ENCODE assay signal across 1 cellular context in the genomic region with DNA sequence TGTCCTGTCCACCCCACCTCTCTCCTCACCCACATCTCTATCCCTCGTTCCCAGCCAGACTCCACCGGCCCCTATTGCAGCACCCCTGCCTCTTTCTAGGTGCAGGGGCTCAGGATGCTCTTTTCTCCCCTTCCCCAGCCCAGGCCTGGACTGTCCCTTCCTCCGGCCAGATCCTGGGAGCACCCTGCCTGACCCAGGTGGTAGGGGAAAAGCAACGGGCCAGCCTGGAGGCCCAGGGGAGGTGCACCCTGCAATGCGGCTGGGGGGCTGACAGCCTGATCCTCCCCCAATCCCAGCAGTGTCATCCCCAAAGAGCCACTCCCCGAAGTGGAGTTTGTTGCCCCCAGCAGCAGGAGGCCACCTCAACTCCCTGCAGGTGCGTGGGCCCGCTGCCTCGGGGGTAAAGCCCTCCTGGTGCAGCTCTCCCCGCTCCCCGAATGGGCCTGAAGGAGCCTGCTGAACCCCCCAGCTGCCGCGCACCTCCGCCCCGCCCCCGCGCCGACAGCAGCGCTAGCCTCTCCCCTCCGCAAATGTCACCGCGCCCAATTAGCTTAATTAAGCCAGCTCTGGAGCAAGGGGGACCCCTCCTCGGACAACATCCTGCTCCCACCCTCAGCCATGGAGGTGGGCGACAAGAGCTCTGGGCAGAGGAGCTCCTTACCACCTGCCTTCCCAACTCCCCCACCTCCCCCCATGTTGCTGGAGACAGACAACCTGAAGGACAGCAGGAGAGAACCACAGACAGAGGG.
TF ChIP-seq lines count a peak whose summit lies in the region.

No MANE protein-coding gene starts in this region.

TF ChIP-seq in WTC11, 78 proteins besides CTCF, POLR2A, EP300 and RAD21:
- TF ChIP-seq, protein P1, sequence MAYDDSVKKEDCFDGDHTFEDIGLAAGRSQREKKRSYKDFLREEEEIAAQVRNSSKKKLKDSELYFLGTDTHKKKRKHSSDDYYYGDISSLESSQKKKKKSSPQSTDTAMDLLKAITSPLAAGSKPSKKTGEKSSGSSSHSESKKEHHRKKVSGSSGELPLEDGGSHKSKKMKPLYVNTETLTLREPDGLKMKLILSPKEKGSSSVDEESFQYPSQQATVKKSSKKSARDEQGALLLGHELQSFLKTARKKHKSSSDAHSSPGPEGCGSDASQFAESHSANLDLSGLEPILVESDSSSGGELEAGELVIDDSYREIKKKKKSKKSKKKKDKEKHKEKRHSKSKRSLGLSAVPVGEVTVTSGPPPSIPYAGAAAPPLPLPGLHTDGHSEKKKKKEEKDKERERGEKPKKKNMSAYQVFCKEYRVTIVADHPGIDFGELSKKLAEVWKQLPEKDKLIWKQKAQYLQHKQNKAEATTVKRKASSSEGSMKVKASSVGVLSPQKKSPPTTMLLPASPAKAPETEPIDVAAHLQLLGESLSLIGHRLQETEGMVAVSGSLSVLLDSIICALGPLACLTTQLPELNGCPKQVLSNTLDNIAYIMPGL (CRISPR knock-in tag; IDR thresholded peaks at IDR 0.05) = 0 out of 2 replicates have a peak, but pooled peaks have one; percentile 21
- TF ChIP-seq RELA (CRISPR knock-in tag; IDR thresholded peaks at IDR 0.05; ENCODE audit: borderline replicate concordance) = no peak
- TF ChIP-seq, protein P2, sequence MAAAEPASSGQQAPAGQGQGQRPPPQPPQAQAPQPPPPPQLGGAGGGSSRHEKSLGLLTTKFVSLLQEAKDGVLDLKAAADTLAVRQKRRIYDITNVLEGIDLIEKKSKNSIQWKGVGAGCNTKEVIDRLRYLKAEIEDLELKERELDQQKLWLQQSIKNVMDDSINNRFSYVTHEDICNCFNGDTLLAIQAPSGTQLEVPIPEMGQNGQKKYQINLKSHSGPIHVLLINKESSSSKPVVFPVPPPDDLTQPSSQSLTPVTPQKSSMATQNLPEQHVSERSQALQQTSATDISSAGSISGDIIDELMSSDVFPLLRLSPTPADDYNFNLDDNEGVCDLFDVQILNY (CRISPR knock-in tag; IDR thresholded peaks at IDR 0.05) = 0 out of 2 replicates have a peak, but pooled peaks have one; percentile 23
